ENCODE assay signal across 20 cellular contexts in genomic region chr3:123655400-123655799, GRCh38.
DNase-seq lines count a peak whose midpoint lies in the region; ATAC-seq and TF ChIP-seq lines count a peak whose summit lies in the region.
"Had no signal": no experiment of that assay in that cellular context is flagged by ENCODE, and none has a peak within 500 bp of the region (broad histone marks: within the 10 kb centered on the region; RNA-seq: fewer than 3 reads in every experiment).

No MANE protein-coding gene starts in this region.

- ATAC-seq in upper lobe of right lung (no peak), GM21526 (IDR thresholded peaks at IDR 0.05; ENCODE audit: low FRiP score, unreplicated experiment) (no peak), HG02623 (IDR thresholded peaks at IDR 0.05; ENCODE audit: unreplicated experiment) (no peak)
- ATAC-seq in activated CD8-positive, alpha-beta memory T cell treated with anti-CD3 and anti-CD28 coated beads, Interleukin-2, amount 10 ng/mL, durations not matched to agents 7 days and 5 days: no peak
- ATAC-seq: effector memory CD8-positive, alpha-beta T cell; stimulated activated memory B cell treated with anti-CD40 and anti-IgM and Interleukin-4, amounts not matched to agents 10 μg/mL and 1 μg/mL and 100 μg/mL, for 72 hours had no signal

- peak overlapping the region; percentile 80 for H3K27ac ChIP-seq in upper lobe of right lung
- H3K27ac ChIP-seq: SJCRH30 had no signal

- TF ChIP-seq CTCF in choroid plexus epithelial cell (conservative IDR thresholded peaks at IDR 0.05; ENCODE audit: low read depth, low read length) (no peak), upper lobe of right lung (IDR thresholded peaks at IDR 0.05) (no peak)

- H3K9me3 ChIP-seq in upper lobe of right lung: no peaks in the 10 kb centered on the region
- H3K9me3 ChIP-seq: SJCRH30 had no signal

- H3K36me3 ChIP-seq in upper lobe of right lung: peaks cover 22% of the 10 kb centered on the region
- H3K36me3 ChIP-seq: SJCRH30 had no signal

- H3K27ac Mint-ChIP-seq in activated CD8-positive, alpha-beta memory T cell treated with anti-CD3 and anti-CD28 coated beads, Interleukin-2, amount 10 ng/mL, durations not matched to agents 7 days and 5 days: no peak overlapping the region
- H3K27ac Mint-ChIP-seq: activated T-helper 1 cell treated with anti-CD3 and anti-CD28 coated beads, Interleukin-12 subunit alpha, Interleukin-12 subunit beta, Interleukin-2, Interleukin-4 antibody, amounts not matched to agents 30 ng/mL and 10 ng/mL and 1 ng/mL, durations not matched to agents 14 hours and 24 hours and 36 hours; B cell; effector memory CD8-positive, alpha-beta T cell; mesothelial cell of epicardium; stimulated activated memory B cell treated with anti-CD40 and anti-IgM and Interleukin-4, amounts not matched to agents 10 μg/mL and 1 μg/mL and 100 μg/mL, for 72 hours; T-helper 2 cell treated with Interferon-gamma antibody and Interleukin-4, amounts not matched to agents 5 μg/mL and 100 μg/mL, for 36 hours had no signal

- peaks cover 2% of the 10 kb centered on the region for H3K27me3 Mint-ChIP-seq in activated CD8-positive, alpha-beta memory T cell treated with anti-CD3 and anti-CD28 coated beads, Interleukin-2, amount 10 ng/mL, durations not matched to agents 7 days and 5 days
- H3K27me3 Mint-ChIP-seq: stimulated activated memory B cell treated with anti-CD40 and anti-IgM and Interleukin-4, amounts not matched to agents 10 μg/mL and 1 μg/mL and 100 μg/mL, for 72 hours had no signal

- H3K4me1 ChIP-seq in upper lobe of right lung: peaks cover 77% of the 10 kb centered on the region

- no peaks in the 10 kb centered on the region for H3K4me1 Mint-ChIP-seq in activated CD8-positive, alpha-beta memory T cell treated with anti-CD3 and anti-CD28 coated beads, Interleukin-2, amount 10 ng/mL, durations not matched to agents 7 days and 5 days
- H3K4me1 Mint-ChIP-seq: B cell had no signal

- DNase-seq in MV-4-11 (lab: John Stamatoyannopoulos, UW) (peak; percentile 66), choroid plexus epithelial cell (ENCODE audit: low read depth) (peak; percentile 41), posterior vena cava (ENCODE audit: low spot score) (peak; percentile 48), upper lobe of right lung (no peak), KG1 (lab: John Stamatoyannopoulos, UW) (no peak)
- no peak for DNase-seq in activated CD8-positive, alpha-beta memory T cell treated with anti-CD3 and anti-CD28 coated beads, Interleukin-2, amount 10 ng/mL, durations not matched to agents 7 days and 5 days
- DNase-seq: activated CD8-positive, alpha-beta memory T cell treated with anti-CD3 and anti-CD28 coated beads for 24 hours; effector memory CD8-positive, alpha-beta T cell; KBM-7; kidney glomerular epithelial cell; NCI-H1417 treated with DMSO at 0.1 percent for 48 hours; NCI-H524 treated with DMSO at 0.1 percent for 48 hours; SJCRH30 had no signal

- no peak overlapping the region for H3K4me3 Mint-ChIP-seq in activated CD8-positive, alpha-beta memory T cell treated with anti-CD3 and anti-CD28 coated beads, Interleukin-2, amount 10 ng/mL, durations not matched to agents 7 days and 5 days
- H3K4me3 Mint-ChIP-seq: activated T-helper 1 cell treated with anti-CD3 and anti-CD28 coated beads, Interleukin-12 subunit alpha, Interleukin-12 subunit beta, Interleukin-2, Interleukin-4 antibody, amounts not matched to agents 30 ng/mL and 10 ng/mL and 1 ng/mL, durations not matched to agents 14 hours and 24 hours and 36 hours; B cell; effector memory CD8-positive, alpha-beta T cell; mesothelial cell of epicardium; stimulated activated memory B cell treated with anti-CD40 and anti-IgM and Interleukin-4, amounts not matched to agents 10 μg/mL and 1 μg/mL and 100 μg/mL, for 72 hours; T-helper 2 cell treated with Interferon-gamma antibody and Interleukin-4, amounts not matched to agents 5 μg/mL and 100 μg/mL, for 36 hours had no signal

- no peaks in the 10 kb centered on the region for H3K36me3 Mint-ChIP-seq in activated CD8-positive, alpha-beta memory T cell treated with anti-CD3 and anti-CD28 coated beads, Interleukin-2, amount 10 ng/mL, durations not matched to agents 7 days and 5 days
- H3K36me3 Mint-ChIP-seq: stimulated activated memory B cell treated with anti-CD40 and anti-IgM and Interleukin-4, amounts not matched to agents 10 μg/mL and 1 μg/mL and 100 μg/mL, for 72 hours had no signal

- CTCF ChIA-PET in activated CD8-positive, alpha-beta memory T cell treated with anti-CD3 and anti-CD28 coated beads, Interleukin-2, amount 10 ng/mL, durations not matched to agents 7 days and 5 days (lab: Charles Lee): interaction anchor here (0.8 to 1.4 kb wide), 2 partner anchors 14 to 917 kb away, joined by 3 to 7 read pairs; no protein-coding TSS in a partner anchor

- H3K27me3 ChIP-seq in upper lobe of right lung: no peaks in the 10 kb centered on the region
- H3K27me3 ChIP-seq: SJCRH30 had no signal

- H3K4me3 ChIP-seq in choroid plexus epithelial cell (ENCODE audit: low read depth, low read length) (no peak overlapping the region), upper lobe of right lung (no peak overlapping the region)
- H3K4me3 ChIP-seq: SJCRH30 had no signal

- peaks cover 3% of the 10 kb centered on the region for H3K9me3 Mint-ChIP-seq in activated CD8-positive, alpha-beta memory T cell treated with anti-CD3 and anti-CD28 coated beads, Interleukin-2, amount 10 ng/mL, durations not matched to agents 7 days and 5 days (ENCODE audit: low read depth)
- H3K9me3 Mint-ChIP-seq: mesothelial cell of epicardium; T-helper 2 cell treated with Interferon-gamma antibody and Interleukin-4, amounts not matched to agents 5 μg/mL and 100 μg/mL, for 36 hours had no signal

- intact Hi-C loops in posterior vena cava (cut with DNase I): no loop called here
- intact Hi-C loops in upper lobe of right lung (cut with DNase I): no loop called here

Comparison
In these comparisons a context has a peak if more than half of its experiments do, and no peak if none do; other contexts are left out.
1. DNase-seq: peak in MV-4-11 (single experiment), choroid plexus epithelial cell (single experiment) and posterior vena cava (single experiment); none in upper lobe of right lung (single experiment), KG1 (single experiment) and activated CD8-positive, alpha-beta memory T cell treated with anti-CD3 and anti-CD28 coated beads, Interleukin-2, amount 10 ng/mL, durations not matched to agents 7 days and 5 days (single experiment).